ENCODE assay signal across 18 cellular contexts in genomic region chr5:84306617-84307016, GRCh38.
"Had no signal": no experiment of that assay in that cellular context is flagged by ENCODE, and none has a peak within 500 bp of the region (broad histone marks: within the 10 kb centered on the region; RNA-seq: fewer than 3 reads in every experiment).

No MANE protein-coding gene starts in this region.

- H3K4me3 Mint-ChIP-seq: effector memory CD8-positive, alpha-beta T cell; immature natural killer cell; naive thymus-derived CD4-positive, alpha-beta T cell; nephron progenitor cell; stimulated activated memory B cell treated with anti-CD40 and anti-IgM and Interleukin-4, amounts not matched to agents 10 μg/mL and 1 μg/mL and 100 μg/mL, for 72 hours; stimulated activated naive CD8-positive, alpha-beta T cell treated with anti-CD3 and anti-CD28 coated beads, Interleukin-15, Interleukin-2, amounts not matched to agents 100 ng/mL and 50 ng/mL, for 24 hours had no signal

- H3K36me3 Mint-ChIP-seq: immature natural killer cell; naive thymus-derived CD4-positive, alpha-beta T cell; stimulated activated memory B cell treated with anti-CD40 and anti-IgM and Interleukin-4, amounts not matched to agents 10 μg/mL and 1 μg/mL and 100 μg/mL, for 72 hours had no signal

- H3K4me1 Mint-ChIP-seq: immature natural killer cell; nephron progenitor cell; stimulated activated memory B cell treated with anti-CD40 and anti-IgM and Interleukin-4, amounts not matched to agents 10 μg/mL and 1 μg/mL and 100 μg/mL, for 72 hours had no signal

- H3K27me3 Mint-ChIP-seq: effector memory CD8-positive, alpha-beta T cell; naive thymus-derived CD4-positive, alpha-beta T cell; stimulated activated memory B cell treated with anti-CD40 and anti-IgM and Interleukin-4, amounts not matched to agents 10 μg/mL and 1 μg/mL and 100 μg/mL, for 72 hours; stimulated activated naive CD8-positive, alpha-beta T cell treated with anti-CD3 and anti-CD28 coated beads, Interleukin-15, Interleukin-2, amounts not matched to agents 100 ng/mL and 50 ng/mL, for 24 hours had no signal

- H3K4me1 ChIP-seq: gastroesophageal sphincter, psoas muscle, spleen had no signal

- ATAC-seq: effector memory CD8-positive, alpha-beta T cell; gastroesophageal sphincter; left colon; naive thymus-derived CD4-positive, alpha-beta T cell; psoas muscle; sciatic nerve; stimulated activated memory B cell treated with anti-CD40 and anti-IgM and Interleukin-4, amounts not matched to agents 10 μg/mL and 1 μg/mL and 100 μg/mL, for 72 hours had no signal

- H3K27ac ChIP-seq: esophagus squamous epithelium, gastroesophageal sphincter, psoas muscle, spleen, tibial artery had no signal

- DNase-seq: effector memory CD8-positive, alpha-beta T cell; esophagus squamous epithelium; foreskin fibroblast; glutamatergic neuron; immature natural killer cell; left colon; naive thymus-derived CD4-positive, alpha-beta T cell; nephron progenitor cell; psoas muscle; spleen; stimulated activated CD4-positive, alpha-beta T cell treated with anti-CD3 and anti-CD28 coated beads, Interleukin-15, amount 100 ng/mL, for 24 hours; stimulated activated CD4-positive, alpha-beta T cell treated with anti-CD3 and anti-CD28 coated beads, Interleukin-1b, Interleukin-23, amount 100 ng/mL, for 48 hours; stimulated activated CD4-positive, alpha-beta T cell treated with anti-CD3 and anti-CD28 coated beads, Interleukin-4, amount 100 ng/mL, for 24 hours; tibial artery had no signal

- H3K36me3 ChIP-seq: esophagus squamous epithelium, gastroesophageal sphincter, spleen, tibial artery had no signal

- H3K27ac Mint-ChIP-seq: effector memory CD8-positive, alpha-beta T cell; immature natural killer cell; naive thymus-derived CD4-positive, alpha-beta T cell; nephron progenitor cell; stimulated activated memory B cell treated with anti-CD40 and anti-IgM and Interleukin-4, amounts not matched to agents 10 μg/mL and 1 μg/mL and 100 μg/mL, for 72 hours; stimulated activated naive CD8-positive, alpha-beta T cell treated with anti-CD3 and anti-CD28 coated beads, Interleukin-15, Interleukin-2, amounts not matched to agents 100 ng/mL and 50 ng/mL, for 24 hours had no signal

- H3K9me3 Mint-ChIP-seq: stimulated activated naive CD8-positive, alpha-beta T cell treated with anti-CD3 and anti-CD28 coated beads, Interleukin-15, Interleukin-2, amounts not matched to agents 100 ng/mL and 50 ng/mL, for 24 hours had no signal

- H3K9me3 ChIP-seq: esophagus squamous epithelium, gastroesophageal sphincter, psoas muscle, spleen, tibial artery had no signal

- H3K27me3 ChIP-seq: esophagus squamous epithelium, gastroesophageal sphincter, spleen, tibial artery had no signal

- H3K4me3 ChIP-seq: esophagus squamous epithelium, gastroesophageal sphincter, psoas muscle, spleen, tibial artery had no signal
